In genomic region chr21:42230636-42231035, GRCh38 we compare ENCODE assay signal across 19 cellular contexts. TPM values are rescaled to one million over a fixed set of nuclear protein-coding genes. Genes with fewer than 3 reads are reported as not detected.
DNase-seq lines count a peak whose midpoint lies in the region; ATAC-seq and TF ChIP-seq lines count a peak whose summit lies in the region.
"Had no signal": no experiment of that assay in that cellular context is flagged by ENCODE, and none has a peak within 500 bp of the region (broad histone marks: within the 10 kb centered on the region; RNA-seq: fewer than 3 reads in every experiment).

No MANE protein-coding gene starts in this region.

- no peak overlapping the region for H3K14ac ChIP-seq in neuronal stem cell (ENCODE audit: low read length)

- TF ChIP-seq CTCF in left ventricle myocardium inferior (IDR thresholded peaks at IDR 0.05; ENCODE audit: borderline replicate concordance) (no peak), vagina (IDR thresholded peaks at IDR 0.05) (no peak), foreskin keratinocyte (conservative IDR thresholded peaks at IDR 0.05) (no peak)

- H2BK12ac ChIP-seq in neuronal stem cell (ENCODE audit: low read length), result peak overlapping the region; percentile 51

- H3K4me1 ChIP-seq in left ventricle myocardium inferior (peaks cover 84% of the 10 kb centered on the region), neuronal stem cell (ENCODE audit: control insufficient read depth in 2 of 2, insufficient read depth in 1 of 2, low read depth in 1 of 2, low read length in 2 of 2) (peaks cover 5 to 27% of the 10 kb centered on the region in 2 donors), vagina (peaks cover 67% of the 10 kb centered on the region), foreskin keratinocyte (peaks cover 14% of the 10 kb centered on the region)

- H3K4me3 ChIP-seq in left ventricle myocardium inferior (no peak overlapping the region), neuronal stem cell (ENCODE audit: low read length in 2 of 2) (no peak overlapping the region), vagina (no peak overlapping the region)
- H3K4me3 ChIP-seq: lung, skin epidermis had no signal

- H4K91ac ChIP-seq in neuronal stem cell (ENCODE audit: low read depth, low read length, poor library complexity), result no peak overlapping the region

- H2AK5ac ChIP-seq in neuronal stem cell (ENCODE audit: low read depth, low read length), result no peak overlapping the region

- H3K79me1 ChIP-seq in neuronal stem cell (ENCODE audit: low read depth, low read length), result no peaks in the 10 kb centered on the region

- TF ChIP-seq POLR2A in vagina (IDR thresholded peaks at IDR 0.05), result no peak

- H3K36me3 ChIP-seq in left ventricle myocardium inferior, result peaks cover 14% of the 10 kb centered on the region
- H3K36me3 ChIP-seq in neuronal stem cell (replicated peaks in 1 of 2; ENCODE audit: control insufficient read depth in 2 of 2, insufficient read depth in 2 of 2, low read length in 2 of 2), result no peaks in the 10 kb centered on the region
- H3K36me3 ChIP-seq in vagina, result peaks cover 0 to 6% of the 10 kb centered on the region in 2 donors
- H3K36me3 ChIP-seq: brain microvascular endothelial cell had no signal

- no peak overlapping the region for H3K4me2 ChIP-seq in neuronal stem cell (ENCODE audit: insufficient read depth, low read length, poor library complexity, severe bottlenecking)

- H2AFZ ChIP-seq in neuronal stem cell (ENCODE audit: low read length), result no peak overlapping the region

- no peak overlapping the region for H3K9ac ChIP-seq in neuronal stem cell (ENCODE audit: low read depth, low read length, poor library complexity)

- intact Hi-C loops in left ventricle myocardium inferior (cut with micrococcal nuclease), result no loop called here
- intact Hi-C loops in left ventricle myocardium superior (cut with micrococcal nuclease), result no loop called here
- intact Hi-C loops in vagina (cut with DNase I), result no loop called here

- H3K27ac ChIP-seq in left ventricle myocardium inferior (replicated peaks) (peak overlapping the region; percentile 90), neuronal stem cell (replicated peaks; ENCODE audit: low read length) (no peak overlapping the region), vagina (peak overlapping the region; percentile 12), foreskin keratinocyte (no peak overlapping the region)
- H3K27ac ChIP-seq: brain microvascular endothelial cell had no signal

- DNase-seq in left ventricle myocardium inferior, result no peak
- no peak for DNase-seq in left ventricle myocardium superior
- DNase-seq in dermis microvascular lymphatic vessel endothelial cell (ENCODE audit: low read depth in 2 of 2), result peak; percentile 26 to 66
- DNase-seq in neuronal stem cell (ENCODE audit: low spot score), result no peak
- DNase-seq in vagina (ENCODE audit: extremely low spot score in 2 of 2), result no peak
- no peak for DNase-seq in foreskin keratinocyte
- no peak for DNase-seq in central memory CD4-positive, alpha-beta T cell
- DNase-seq: activated CD4-positive, CD25-positive, alpha-beta regulatory T cell; brain microvascular endothelial cell; DMS79; MM.1S; NCI-H748 treated with DMSO at 0.1 percent for 48 hours; PC-3; stimulated activated CD4-positive, alpha-beta T cell treated with anti-CD3 and anti-CD28 coated beads, Interleukin-2, amount 100 ng/mL, for 48 hours; T-helper 2 cell had no signal

- H2BK5ac ChIP-seq in neuronal stem cell (ENCODE audit: low read length), result no peak overlapping the region

- H2BK15ac ChIP-seq in neuronal stem cell (ENCODE audit: low read length), result no peak overlapping the region

- no peaks in the 10 kb centered on the region for H3K9me3 ChIP-seq in left ventricle myocardium inferior (replicated peaks)
- H3K9me3 ChIP-seq in neuronal stem cell (replicated peaks in 1 of 2; ENCODE audit: control insufficient read depth in 2 of 2, insufficient read depth in 1 of 2, low read depth in 1 of 2, low read length in 2 of 2), result no peaks in the 10 kb centered on the region
- no peaks in the 10 kb centered on the region for H3K9me3 ChIP-seq in vagina

- H3K27me3 ChIP-seq in left ventricle myocardium inferior (ENCODE audit: low read depth) (no peaks in the 10 kb centered on the region), neuronal stem cell (ENCODE audit: control insufficient read depth in 3 of 3, insufficient read depth in 3 of 3, low read depth in 1 of 3, low read length in 3 of 3) (peaks cover 0 to 37% (median 0%) of the 10 kb centered on the region in 3 experiments), vagina (no peaks in the 10 kb centered on the region), foreskin keratinocyte (peaks cover 6% of the 10 kb centered on the region)

- WGBS in neuronal stem cell (ENCODE audit: extremely low coverage in 2 of 2, insufficient read length in 2 of 2, insufficient replicate concordance in 1 of 2), 2 donors, result no CpG with 5 or more reads among the region's 13 CpGs

- no peak for ATAC-seq in left ventricle myocardium superior
- ATAC-seq in foreskin keratinocyte, result no peak
- no peak for ATAC-seq in HG02884 (IDR thresholded peaks at IDR 0.05; ENCODE audit: unreplicated experiment)
- ATAC-seq: HCT116, PC-3 had no signal

- no peak overlapping the region for H4K8ac ChIP-seq in neuronal stem cell (ENCODE audit: low read depth, low read length)

- H3K4ac ChIP-seq in neuronal stem cell (ENCODE audit: low read length), result no peak overlapping the region

- H3K23ac ChIP-seq in neuronal stem cell (ENCODE audit: low read depth, low read length, poor library complexity), result no peak overlapping the region

- no peak overlapping the region for H2BK120ac ChIP-seq in neuronal stem cell (ENCODE audit: low read depth, low read length)

- peak overlapping the region; percentile 11 for H3K18ac ChIP-seq in neuronal stem cell (ENCODE audit: low read length)

RNA-seq across cellular contexts. Expression of gene ABCG1, which starts 11.7 kb away (rescaled TPM):
- 8.7 TPM for total RNA-seq in left ventricle myocardium inferior
- 11.1 TPM for total RNA-seq in left ventricle myocardium superior
- 62.9 and 141 TPM in 2 replicates for total RNA-seq in dermis microvascular lymphatic vessel endothelial cell
- polyA plus RNA-seq in neuronal stem cell (2013, experiment 1 of 2), result 1.4 TPM
- polyA plus RNA-seq in neuronal stem cell (2013, experiment 2 of 2), result 1.8 TPM
- total RNA-seq in vagina, result 18.7 TPM
- 2.3 and 4.4 TPM in 2 replicates for total RNA-seq in foreskin keratinocyte
- polyA plus RNA-seq in foreskin keratinocyte, result 1.5 and 2.5 TPM in 2 replicates

Comparison
In these comparisons a context has a peak if more than half of its experiments do, and no peak if none do; other contexts are left out.
1. DNase-seq: peak in dermis microvascular lymphatic vessel endothelial cell (2 of 2); none in left ventricle myocardium inferior (single experiment), left ventricle myocardium superior (single experiment), neuronal stem cell (single experiment), vagina (0 of 2), foreskin keratinocyte (0 of 2) and central memory CD4-positive, alpha-beta T cell (single experiment).
2. H3K27ac ChIP-seq: peak in left ventricle myocardium inferior (single experiment) and vagina (single experiment); none in neuronal stem cell (single experiment) and foreskin keratinocyte (single experiment).